8 cellular contexts compared by ENCODE assay signal in the genomic region with DNA sequence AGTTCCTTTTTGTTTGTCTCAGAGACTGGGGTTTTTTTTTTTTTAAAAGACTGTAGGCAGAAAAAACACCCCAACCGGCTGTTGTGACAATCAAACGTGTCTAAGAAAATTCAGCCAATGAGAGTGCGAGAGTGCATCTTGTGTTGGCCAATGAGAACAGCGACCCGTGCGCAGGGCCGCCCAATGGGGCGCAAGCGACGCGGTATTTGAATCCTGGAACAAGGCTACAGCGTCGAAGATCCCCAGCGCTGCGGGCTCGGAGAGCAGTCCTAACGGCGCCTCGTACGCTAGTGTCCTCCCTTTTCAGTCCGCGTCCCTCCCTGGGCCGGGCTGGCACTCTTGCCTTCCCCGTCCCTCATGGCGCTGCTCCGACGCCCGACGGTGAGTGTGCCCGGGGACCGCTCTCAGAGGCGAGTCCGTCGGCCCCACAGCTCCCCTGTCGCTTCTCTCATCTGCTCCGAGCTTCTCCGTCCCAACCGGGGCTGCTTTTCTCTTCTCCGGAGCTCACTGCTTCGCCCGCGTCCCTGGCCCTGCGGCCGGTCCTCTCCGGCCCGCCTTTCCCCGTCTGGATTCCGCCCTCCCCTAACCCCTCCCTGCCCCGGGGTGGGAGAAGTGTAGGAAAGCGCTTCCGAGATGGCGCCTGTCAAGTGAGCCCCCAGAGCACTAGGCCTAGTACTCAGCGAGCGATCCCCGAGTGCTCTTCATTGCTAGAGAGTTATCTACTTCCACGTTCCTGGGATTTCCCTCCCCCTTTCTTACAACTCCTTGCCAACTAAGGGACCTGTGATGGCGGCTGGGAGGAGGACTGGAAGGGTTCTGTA. TPM values are rescaled to one million over a fixed set of nuclear protein-coding genes. Genes with fewer than 3 reads are reported as not detected.
A peak's percentile ranks its signal among the peaks of the same experiment; 100 is the strongest.
DNase-seq lines count a peak whose midpoint lies in the region; ATAC-seq and TF ChIP-seq lines count a peak whose summit lies in the region.

Gene CCNB2, plus strand, starts transcription at position 235 of the 821 bp plus-strand sequence. Its CDS starts 123 bp downstream, at position 358.

- no peaks in the 10 kb centered on the region for H3K4me1 ChIP-seq in IMR-90 (ENCODE audit: control insufficient read depth, insufficient read depth, low read length)
- H3K4me1 ChIP-seq in OCI-LY7 (ENCODE audit: insufficient read depth, low read length, poor library complexity, severe bottlenecking) = peaks cover 20% of the 10 kb centered on the region
- H3K4me1 ChIP-seq in mononuclear cell (ENCODE audit: insufficient read depth, low read length) = peaks cover 17% of the 10 kb centered on the region

- H3K9ac ChIP-seq in IMR-90 (ENCODE audit: low read depth, low read length) = peak within 1 kb of the TSS; percentile 79

- H2AK5ac ChIP-seq in IMR-90 (ENCODE audit: low read depth, low read length) = 0 out of 2 replicates have a peak within 1 kb of the TSS, but pooled peaks have one; percentile 23

- ATAC-seq in GM21529 (IDR thresholded peaks at IDR 0.05; ENCODE audit: unreplicated experiment) = peak; percentile 97
- peak; percentile 99 for ATAC-seq in IMR-90 (ENCODE audit: low read depth)

- dilution Hi-C loops in IMR-90 (cut with HindIII; ENCODE audit: low sequenced_read_pairs, unreplicated experiment) = no loop called here

- peak within 1 kb of the TSS; percentile 88 for H3K56ac ChIP-seq in IMR-90 (ENCODE audit: extremely low read depth, insufficient read depth, low read length)

- no peaks in the 10 kb centered on the region for H3K9me2 ChIP-seq in OCI-LY7 (ENCODE audit: insufficient read depth, low read length)

- BruUV-seq in IMR-90 (replicated peaks; lab: Mats Ljungman, UMichigan) = no TSS peak
- no TSS peak for BruUV-seq in OCI-LY7 (replicated peaks; lab: Mats Ljungman, UMichigan)

- peaks cover 26% of the 10 kb centered on the region for H3K79me2 ChIP-seq in OCI-LY7 (ENCODE audit: insufficient read depth, low read depth, low read length)

- H2AFZ ChIP-seq in IMR-90 (replicated peaks; ENCODE audit: low read length, poor library complexity) = peak within 1 kb of the TSS; percentile 95
- peak within 1 kb of the TSS; percentile 98 for H2AFZ ChIP-seq in OCI-LY7 (ENCODE audit: low read length)

- no peak for TF ChIP-seq RAD21 in IMR-90 (IDR thresholded peaks at IDR 0.05; ENCODE audit: low read length)

- H3K27me3 ChIP-seq in IMR-90 (ENCODE audit: control insufficient read depth, insufficient read depth, low read length) = no peaks in the 10 kb centered on the region
- no peaks in the 10 kb centered on the region for H3K27me3 ChIP-seq in mononuclear cell (ENCODE audit: insufficient read depth, low read length)

- H4K5ac ChIP-seq in IMR-90 (ENCODE audit: low read depth, low read length) = peak within 1 kb of the TSS; percentile 77

- H4K20me1 ChIP-seq in IMR-90 (ENCODE audit: insufficient read depth, low read length) (no peaks in the 10 kb centered on the region), OCI-LY7 (ENCODE audit: insufficient read depth, low read length) (no peaks in the 10 kb centered on the region)

- H2AK9ac ChIP-seq in IMR-90 (replicated peaks; ENCODE audit: low read depth, low read length, poor library complexity) = peak within 1 kb of the TSS; percentile 81

- H2BK5ac ChIP-seq in IMR-90 (ENCODE audit: low read depth, low read length, poor library complexity, severe bottlenecking) = peak within 1 kb of the TSS; percentile 75

- H2BK15ac ChIP-seq in IMR-90 (ENCODE audit: low read depth, low read length) = no peak within 1 kb of the TSS

- DNase-seq in DMS114 treated with DMSO at 0.1 percent for 48 hours (lab: John Stamatoyannopoulos, UW; ENCODE audit: unreplicated experiment) (peak; percentile 95), IMR-90 (peak; percentile 94), OCI-LY7 (ENCODE audit: low spot score) (peak; percentile 96), epidermal melanocyte (ENCODE audit: insufficient read length, low spot score) (peak; percentile 96)
- DNase-seq in activated CD8-positive, alpha-beta memory T cell treated with anti-CD3 and anti-CD28 coated beads, Interleukin-2, amount 50 U/mL, for 48 hours = peak; percentile 88
- peak; percentile 63 to 72 for DNase-seq in stimulated activated CD8-positive, alpha-beta memory T cell treated with anti-CD3 and anti-CD28 coated beads, Interleukin-2, amount 100 ng/mL, for 48 hours (ENCODE audit: low read depth in 2 of 2)

- CTCF ChIA-PET in IMR-90 (lab: Yijun Ruan, JAX) (no interaction called here), OCI-LY7 (lab: Charles Lee; ENCODE audit: unreplicated experiment) (no interaction called here)

- H3K9me3 ChIP-seq in IMR-90 (ENCODE audit: control insufficient read depth, insufficient read depth, low read length) (no peaks in the 10 kb centered on the region), OCI-LY7 (ENCODE audit: low read length) (no peaks in the 10 kb centered on the region), mononuclear cell (ENCODE audit: low read depth, low read length) (no peaks in the 10 kb centered on the region)

- peaks cover 2% of the 10 kb centered on the region; the same call in 1 of the 2 replicates for H3K9me1 ChIP-seq in IMR-90 (ENCODE audit: insufficient read depth, low read length)

- H3K79me1 ChIP-seq in IMR-90 (ENCODE audit: low read depth in 1 of 2, low read length in 2 of 2) = peaks cover 13 to 29% of the 10 kb centered on the region in 2 experiments

- H3K27ac ChIP-seq in IMR-90 (ENCODE audit: insufficient read depth, low read length) (peak within 1 kb of the TSS; percentile 65), OCI-LY7 (ENCODE audit: low read depth, low read length, poor library complexity, severe bottlenecking) (peak within 1 kb of the TSS; percentile 83)

- H2BK20ac ChIP-seq in IMR-90 (ENCODE audit: low read depth, low read length) = no peak within 1 kb of the TSS

- peak within 1 kb of the TSS; percentile 70 to 93 for H4K8ac ChIP-seq in IMR-90 (ENCODE audit: low read depth in 2 of 2, low read length in 2 of 2)

- TF ChIP-seq POLR2A in IMR-90 (IDR thresholded peaks at IDR 0.05; ENCODE audit: low read depth, low read length) = peak; percentile 59; the same call in 1 of the 2 replicates

- peak within 1 kb of the TSS; percentile 63 for H3K4ac ChIP-seq in IMR-90 (ENCODE audit: low read depth, low read length)

- H2BK120ac ChIP-seq in IMR-90 (ENCODE audit: low read depth, low read length) = peak within 1 kb of the TSS; percentile 12

- H3K36me3 ChIP-seq in IMR-90 (ENCODE audit: control insufficient read depth, insufficient read depth, low read length) (peaks cover 2% of the 10 kb centered on the region), OCI-LY7 (ENCODE audit: insufficient read depth, low read length) (peaks cover 32% of the 10 kb centered on the region)

- H4K91ac ChIP-seq in IMR-90 (ENCODE audit: insufficient read depth, low read depth, low read length) = peak within 1 kb of the TSS; percentile 64

- TF ChIP-seq CTCF in IMR-90 (conservative IDR thresholded peaks at IDR 0.05; ENCODE audit: low read depth, low read length) = no peak
- no peak for TF ChIP-seq CTCF in OCI-LY7 (conservative IDR thresholded peaks at IDR 0.05; ENCODE audit: low read length)

- intact Hi-C loops in IMR-90 (cut with micrococcal nuclease) (loop anchor here (5.0 kb wide), 1 partner anchor 118 kb away; the partner anchor contains the start of gene RNF111), OCI-LY7 (cut with micrococcal nuclease; ENCODE audit: unreplicated experiment) (loop anchor here (1.0 to 2.0 kb wide), 2 partner anchors 33 to 124 kb away; no protein-coding TSS in a partner anchor)

- peak within 1 kb of the TSS; percentile 59 for H3K18ac ChIP-seq in IMR-90 (ENCODE audit: low read depth, low read length)

- H3K4me3 ChIP-seq in IMR-90 (ENCODE audit: insufficient read depth, low read depth, low read length) (peak within 1 kb of the TSS; percentile 77), OCI-LY7 (ENCODE audit: low read depth, low read length, poor library complexity, severe bottlenecking) (peak within 1 kb of the TSS; percentile 90), mononuclear cell (ENCODE audit: low read length) (peak within 1 kb of the TSS; percentile 63)

- POLR2A ChIA-PET in IMR-90 (lab: Charles Lee; ENCODE audit: unreplicated experiment) = no interaction called here
- POLR2A ChIA-PET in OCI-LY7 (lab: Charles Lee) = interaction anchor here (0.6 to 1.0 kb wide), 2 partner anchors 8 to 30 kb away, joined by 5 to 6 read pairs; no protein-coding TSS in a partner anchor

- H3K14ac ChIP-seq in IMR-90 (replicated peaks; ENCODE audit: low read depth, low read length) = peak within 1 kb of the TSS; percentile 90

- H3K4me2 ChIP-seq in IMR-90 (ENCODE audit: low read depth, low read length) (peak within 1 kb of the TSS; percentile 91), OCI-LY7 (ENCODE audit: low read length) (peak within 1 kb of the TSS; percentile 88)

- peak within 1 kb of the TSS; percentile 81 for H3K23ac ChIP-seq in IMR-90 (ENCODE audit: low read depth, low read length)

- 0% methylated on average over 33 of the region's 57 CpGs; no CpG with 5 or more reads in 1 of the 2 experiments for WGBS in IMR-90 (ENCODE audit: extremely low coverage in 2 of 2, insufficient read length in 1 of 2), 2 experiments

- in situ Hi-C loops in IMR-90 (cut with MboI; ENCODE audit: low sequenced_read_pairs) = no loop called here

TF ChIP-seq in IMR-90, 13 proteins besides CTCF, POLR2A, EP300 and RAD21 (continues in another document):
- no peak for TF ChIP-seq RFX5 (IDR thresholded peaks at IDR 0.05; ENCODE audit: low read depth, low read length)
- TF ChIP-seq, protein P1, sequence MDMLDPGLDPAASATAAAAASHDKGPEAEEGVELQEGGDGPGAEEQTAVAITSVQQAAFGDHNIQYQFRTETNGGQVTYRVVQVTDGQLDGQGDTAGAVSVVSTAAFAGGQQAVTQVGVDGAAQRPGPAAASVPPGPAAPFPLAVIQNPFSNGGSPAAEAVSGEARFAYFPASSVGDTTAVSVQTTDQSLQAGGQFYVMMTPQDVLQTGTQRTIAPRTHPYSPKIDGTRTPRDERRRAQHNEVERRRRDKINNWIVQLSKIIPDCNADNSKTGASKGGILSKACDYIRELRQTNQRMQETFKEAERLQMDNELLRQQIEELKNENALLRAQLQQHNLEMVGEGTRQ (IDR thresholded peaks at IDR 0.05; ENCODE audit: low read depth, low read length) = peak; percentile 92
- TF ChIP-seq BHLHE40 (IDR thresholded peaks at IDR 0.05; ENCODE audit: low read depth, low read length) = peak; percentile 91
- peak; percentile 97 for TF ChIP-seq MXI1 (IDR thresholded peaks at IDR 0.05; ENCODE audit: borderline replicate concordance, low read depth, low read length)
- TF ChIP-seq CHD1 (IDR thresholded peaks at IDR 0.05; ENCODE audit: low read depth, low read length) = 0 out of 2 replicates have a peak, but pooled peaks have one; percentile 59
- peak; percentile 54; the same call in 1 of the 2 replicates for TF ChIP-seq FOS (IDR thresholded peaks at IDR 0.05; ENCODE audit: low read depth, low read length)
- TF ChIP-seq MAZ (IDR thresholded peaks at IDR 0.05; ENCODE audit: borderline replicate concordance, low read depth, low read length) = peak; percentile 27; the same call in 1 of the 2 replicates

RNA-seq across cellular contexts. Expression of gene CCNB2, which starts in this region (rescaled TPM):
- total RNA-seq in IMR-90 (2012; rRNA removed) = 52.5 and 57.2 TPM in 2 replicates
- 45.2 and 54.6 TPM in 2 replicates for polyA plus RNA-seq in IMR-90 (2012; rRNA removed)
- polyA plus RNA-seq in IMR-90 (2012; cell fraction: cytosol; rRNA removed) = 14.4 and 22.5 TPM in 2 replicates
- polyA plus RNA-seq in IMR-90 (2012; cell fraction: nucleus; rRNA removed; ENCODE audit: low replicate concordance) = 6.4 and 18.5 TPM in 2 replicates
- total RNA-seq in OCI-LY7 (2014; rRNA removed; shearing (Covaris generic)) = 87.9 and 93.9 TPM in 2 replicates
- 128 and 155 TPM in 2 replicates for total RNA-seq in OCI-LY7 (2022)
- total RNA-seq in mononuclear cell = 0.42 TPM

Comparison
In these comparisons a context has a peak if more than half of its experiments do, and no peak if none do; other contexts are left out.
1. Peak in every context shown above with its lines: DNase-seq, ATAC-seq, H3K4me3 ChIP-seq and H3K27ac ChIP-seq.
2. RNA of gene CCNB2 (total RNA-seq): 87.9 to 155 TPM in OCI-LY7 and 52.5 to 57.2 TPM in IMR-90; 0.42 TPM in mononuclear cell (single experiment); every median in the first group is over 10 times any median in the second.